14 cellular contexts compared by ENCODE assay signal in genomic region chr2:9102861-9103662, GRCh38.
DNase-seq lines count a peak whose midpoint lies in the region; ATAC-seq and TF ChIP-seq lines count a peak whose summit lies in the region.
"Had no signal": no experiment of that assay in that cellular context is flagged by ENCODE, and none has a peak within 500 bp of the region (broad histone marks: within the 10 kb centered on the region; RNA-seq: fewer than 3 reads in every experiment).

No MANE protein-coding gene starts in this region.

- no peaks in the 10 kb centered on the region for H3K4me1 ChIP-seq in breast epithelium
- peaks cover 33% of the 10 kb centered on the region for H3K4me1 ChIP-seq in mesenchymal stem cell (ENCODE audit: control insufficient read depth, insufficient read depth, low read depth, low read length)
- H3K4me1 ChIP-seq in gastrocnemius medialis, result no peaks in the 10 kb centered on the region
- no peaks in the 10 kb centered on the region for H3K4me1 ChIP-seq in HAP-1

- no TSS peak for BruUV-seq in MCF 10A (replicated peaks; lab: Mats Ljungman, UMichigan)

- no peak overlapping the region for H3K9ac ChIP-seq in mesenchymal stem cell (ENCODE audit: low read length)

- no peak overlapping the region for H2AFZ ChIP-seq in mesenchymal stem cell (ENCODE audit: low read depth, low read length)

- H2BK5ac ChIP-seq in mesenchymal stem cell (ENCODE audit: low read depth, low read length, poor library complexity, severe bottlenecking), result no peak overlapping the region

- H2BK15ac ChIP-seq in mesenchymal stem cell (ENCODE audit: low read depth, poor library complexity, severe bottlenecking), result no peak overlapping the region

- ATAC-seq in gastrocnemius medialis, result no peak
- no peak for ATAC-seq in HG02610 (IDR thresholded peaks at IDR 0.05; ENCODE audit: unreplicated experiment)

- intact Hi-C loops in MCF 10A (cut with micrococcal nuclease), result no loop called here
- intact Hi-C loops in breast epithelium (cut with DNase I; ENCODE audit: low total_unique reads), result no loop called here
- intact Hi-C loops in gastrocnemius medialis (cut with DNase I; ENCODE audit: low total_unique reads), result no loop called here

- in situ Hi-C loops in gastrocnemius medialis (cut with MboI; ENCODE audit: low sequenced_read_pairs in 4 of 4), result no loop called here
- in situ Hi-C loops in HAP-1 (cut with MboI; ENCODE audit: low sequenced_read_pairs), result no loop called here

- peak overlapping the region; percentile 45 for H4K8ac ChIP-seq in mesenchymal stem cell (ENCODE audit: low read length)

- no peak overlapping the region for H3K14ac ChIP-seq in mesenchymal stem cell (ENCODE audit: low read length in 2 of 2)

- H3K36me3 ChIP-seq in breast epithelium (no peaks in the 10 kb centered on the region), mesenchymal stem cell (ENCODE audit: control insufficient read depth in 1 of 2, insufficient read depth in 2 of 2, low read depth in 1 of 2, low read length in 2 of 2) (no peaks in the 10 kb centered on the region), gastrocnemius medialis (no peaks in the 10 kb centered on the region), HAP-1 (replicated peaks) (no peaks in the 10 kb centered on the region)
- H3K36me3 ChIP-seq: transverse colon had no signal

- H3K36me3 Mint-ChIP-seq in MCF 10A (ENCODE audit: insufficient read depth, unreplicated experiment), result no peaks in the 10 kb centered on the region
- H3K36me3 Mint-ChIP-seq in chondrocyte (ENCODE audit: low read depth), result no peaks in the 10 kb centered on the region
- H3K36me3 Mint-ChIP-seq: activated naive CD4-positive, alpha-beta T cell treated with anti-CD3 and anti-CD28 coated beads, Interleukin-2, amount 10 ng/mL, durations not matched to agents 7 days and 5 days had no signal

- peak; percentile 56 for DNase-seq in MCF 10A (ENCODE audit: unreplicated experiment)
- DNase-seq in breast epithelium (ENCODE audit: low spot score in 2 of 2), result no peak
- DNase-seq in chondrocyte (ENCODE audit: low spot score), result no peak
- DNase-seq in mesenchymal stem cell, result peak; percentile 81
- DNase-seq in NCI-H1092 (lab: John Stamatoyannopoulos, UW), result no peak
- no peak for DNase-seq in gastrocnemius medialis
- DNase-seq in HAP-1 (ENCODE audit: low spot score in 2 of 2), result no peak
- DNase-seq: activated CD4-positive, alpha-beta T cell treated with anti-CD3 and anti-CD28 coated beads for 48 hours; activated naive CD4-positive, alpha-beta T cell treated with anti-CD3 and anti-CD28 coated beads, Interleukin-2, amount 10 ng/mL, durations not matched to agents 7 days and 5 days; posterior cingulate gyrus; SHP77 treated with DMSO at 0.1 percent for 48 hours; transverse colon had no signal

- 54% methylated on average over 21 of the region's 21 CpGs for WGBS in mesenchymal stem cell

- no peaks in the 10 kb centered on the region for H3K27me3 ChIP-seq in breast epithelium
- no peaks in the 10 kb centered on the region for H3K27me3 ChIP-seq in mesenchymal stem cell (ENCODE audit: control insufficient read depth in 1 of 2, insufficient read depth in 1 of 2, low read length in 2 of 2)
- H3K27me3 ChIP-seq in gastrocnemius medialis, result no peaks in the 10 kb centered on the region
- no peaks in the 10 kb centered on the region for H3K27me3 ChIP-seq in HAP-1 (ENCODE audit: low read depth)
- H3K27me3 ChIP-seq: transverse colon had no signal

- CTCF ChIA-PET in MCF 10A (lab: Yijun Ruan, JAX), result interaction anchor here (0.6 to 1.0 kb wide), 3 partner anchors 22 to 117 kb away, joined by 3 to 6 read pairs (median 3); no protein-coding TSS in a partner anchor

- H3K9me3 Mint-ChIP-seq in MCF 10A (ENCODE audit: unreplicated experiment) (no peaks in the 10 kb centered on the region), chondrocyte (ENCODE audit: low read depth) (no peaks in the 10 kb centered on the region)
- H3K9me3 Mint-ChIP-seq: activated naive CD4-positive, alpha-beta T cell treated with anti-CD3 and anti-CD28 coated beads, Interleukin-2, amount 10 ng/mL, durations not matched to agents 7 days and 5 days had no signal

- H3K4me3 Mint-ChIP-seq in MCF 10A (ENCODE audit: unreplicated experiment) (no peak overlapping the region), chondrocyte (ENCODE audit: unreplicated experiment) (no peak overlapping the region)
- H3K4me3 Mint-ChIP-seq: activated naive CD4-positive, alpha-beta T cell treated with anti-CD3 and anti-CD28 coated beads, Interleukin-2, amount 10 ng/mL, durations not matched to agents 7 days and 5 days; B cell had no signal

- H3K4me2 ChIP-seq in mesenchymal stem cell (ENCODE audit: low read length, poor library complexity, severe bottlenecking), result no peak overlapping the region

- H2BK120ac ChIP-seq in mesenchymal stem cell (ENCODE audit: low read depth, low read length), result no peak overlapping the region

- H3K23ac ChIP-seq in mesenchymal stem cell (ENCODE audit: low read length in 2 of 2), result peak overlapping the region in 1 of 2 experiments; percentile 34

- TF ChIP-seq POLR2A in breast epithelium (IDR thresholded peaks at IDR 0.05), result no peak
- no peak for TF ChIP-seq POLR2A in gastrocnemius medialis (IDR thresholded peaks at IDR 0.05)

- H4K91ac ChIP-seq in mesenchymal stem cell (ENCODE audit: low read length), result peak overlapping the region; percentile 87

- H3K27me3 Mint-ChIP-seq in MCF 10A (ENCODE audit: insufficient read depth, unreplicated experiment) (no peaks in the 10 kb centered on the region), chondrocyte (ENCODE audit: low read depth) (no peaks in the 10 kb centered on the region)

- H2BK12ac ChIP-seq in mesenchymal stem cell (ENCODE audit: low read length in 2 of 2), result peak overlapping the region; percentile 80 to 93

- TF ChIP-seq CTCF in MCF 10A (IDR thresholded peaks at IDR 0.05; ENCODE audit: unreplicated experiment), result no peak
- no peak for TF ChIP-seq CTCF in breast epithelium (IDR thresholded peaks at IDR 0.05)
- peak; percentile 16 for TF ChIP-seq CTCF in chondrocyte (IDR thresholded peaks at IDR 0.05)
- TF ChIP-seq CTCF in gastrocnemius medialis (IDR thresholded peaks at IDR 0.05 in 4 of 5, conservative IDR thresholded peaks at IDR 0.05 in 1 of 5), result no peak

- H3K18ac ChIP-seq in mesenchymal stem cell (ENCODE audit: low read depth in 1 of 2, low read length in 2 of 2), result peak overlapping the region; percentile 67 to 89

- H3K4ac ChIP-seq in mesenchymal stem cell (ENCODE audit: low read depth in 1 of 2, low read length in 2 of 2), result peak overlapping the region in 1 of 2 experiments; percentile 41

- POLR2A ChIA-PET in MCF 10A (lab: Yijun Ruan, JAX), result interaction anchor here (0.9 to 1.0 kb wide), 4 partner anchors 8 to 299 kb away, joined by 3 to 4 read pairs (median 4); no protein-coding TSS in a partner anchor

- H3K27ac ChIP-seq in breast epithelium, result no peak overlapping the region
- no peak overlapping the region for H3K27ac ChIP-seq in mesenchymal stem cell (ENCODE audit: low read length, poor library complexity, severe bottlenecking)
- H3K27ac ChIP-seq in gastrocnemius medialis, result no peak overlapping the region

- H3K9me3 ChIP-seq in breast epithelium (no peaks in the 10 kb centered on the region), mesenchymal stem cell (ENCODE audit: control insufficient read depth, low read length) (no peaks in the 10 kb centered on the region), gastrocnemius medialis (no peaks in the 10 kb centered on the region), HAP-1 (no peaks in the 10 kb centered on the region)
- H3K9me3 ChIP-seq: transverse colon had no signal

- peak overlapping the region; percentile 46 for H3K27ac Mint-ChIP-seq in MCF 10A (ENCODE audit: low read depth, unreplicated experiment)
- no peak overlapping the region for H3K27ac Mint-ChIP-seq in chondrocyte (ENCODE audit: unreplicated experiment)
- H3K27ac Mint-ChIP-seq: activated naive CD4-positive, alpha-beta T cell treated with anti-CD3 and anti-CD28 coated beads, Interleukin-2, amount 10 ng/mL, durations not matched to agents 7 days and 5 days; B cell had no signal

- no peaks in the 10 kb centered on the region for H3K79me1 ChIP-seq in mesenchymal stem cell (replicated peaks; ENCODE audit: low read length, poor library complexity, severe bottlenecking)

- H3K4me1 Mint-ChIP-seq in MCF 10A (ENCODE audit: insufficient read depth, unreplicated experiment) (peaks cover 22% of the 10 kb centered on the region), chondrocyte (ENCODE audit: low read depth) (peaks cover 28% of the 10 kb centered on the region)
- H3K4me1 Mint-ChIP-seq: activated naive CD4-positive, alpha-beta T cell treated with anti-CD3 and anti-CD28 coated beads, Interleukin-2, amount 10 ng/mL, durations not matched to agents 7 days and 5 days had no signal

- no peak overlapping the region for H2AK5ac ChIP-seq in mesenchymal stem cell (ENCODE audit: low read length, severe bottlenecking)

- H3K4me3 ChIP-seq in breast epithelium, result no peak overlapping the region
- H3K4me3 ChIP-seq in mesenchymal stem cell (ENCODE audit: insufficient read depth in 1 of 2, low read depth in 1 of 2, low read length in 2 of 2), result no peak overlapping the region
- H3K4me3 ChIP-seq in gastrocnemius medialis, result no peak overlapping the region
- no peak overlapping the region for H3K4me3 ChIP-seq in HAP-1
- H3K4me3 ChIP-seq: transverse colon had no signal

Comparison
In these comparisons a context has a peak if more than half of its experiments do, and no peak if none do; other contexts are left out.
1. DNase-seq: peak in MCF 10A (single experiment) and mesenchymal stem cell (single experiment); none in breast epithelium (0 of 2), chondrocyte (single experiment), NCI-H1092 (single experiment), gastrocnemius medialis (0 of 2) and HAP-1 (0 of 2).